In the genomic region with DNA sequence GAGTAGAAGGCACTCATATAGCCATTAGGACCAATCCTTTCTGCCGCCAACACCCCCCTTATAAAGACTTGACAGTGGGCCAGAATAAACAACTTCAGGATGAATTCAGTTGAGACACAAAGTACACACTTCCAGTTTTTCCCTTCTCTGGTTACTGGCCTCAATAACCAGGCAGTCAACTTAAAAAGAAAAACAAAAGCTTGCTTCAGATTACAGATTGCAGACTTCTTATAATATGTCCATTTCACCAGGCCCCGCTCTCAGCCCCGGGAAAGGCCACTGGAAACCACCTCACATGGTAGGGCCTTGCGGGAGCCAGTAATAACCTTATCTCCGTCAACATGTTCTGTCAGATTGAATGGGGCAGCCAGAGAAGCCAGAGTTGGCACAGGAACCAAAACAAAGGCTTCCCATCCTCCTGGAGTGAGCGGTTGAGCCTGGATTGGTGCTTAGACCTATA, we compare ENCODE assay signal across 8 cellular contexts.
DNase-seq lines count a peak whose midpoint lies in the region; ATAC-seq, FAIRE-seq and TF ChIP-seq lines count a peak whose summit lies in the region.

No MANE protein-coding gene starts in this region.

- POLR2A ChIA-PET in HEK293T (lab: Yijun Ruan, JAX) (interaction anchor here (1.0 kb wide), 1 partner anchor 19 kb away, joined by 3 read pairs; no protein-coding TSS in a partner anchor), SK-N-SH (lab: Yijun Ruan, JAX) (no interaction called here)

- H3K9me2 ChIP-seq in SK-N-SH: no peaks in the 10 kb centered on the region

- peak; percentile 20 for DNase-seq in HEK293T (ENCODE audit: extremely low spot score)
- peak; percentile 41 for DNase-seq in SK-N-SH
- no peak for DNase-seq in glutamatergic neuron
- DNase-seq in small intestine: peak; percentile 58
- no peak for DNase-seq in stimulated activated naive CD4-positive, alpha-beta T cell (lab: John Stamatoyannopoulos, UW)
- DNase-seq in GM13977 (ENCODE audit: low spot score): no peak
- no peak for DNase-seq in activated T-helper 2 cell treated with anti-CD3 and anti-CD28 coated beads, Interferon-gamma antibody, Interleukin-2, Interleukin-4, amounts not matched to agents 10 μg/mL and 5 μg/mL and 100 μg/mL, durations not matched to agents 14 hours and 24 hours and 36 hours (ENCODE audit: low spot score)

- TF ChIP-seq EP300 in SK-N-SH (IDR thresholded peaks at IDR 0.05; ENCODE audit: borderline replicate concordance in 1 of 2, low read depth in 1 of 2, low read length in 1 of 2): peak in 1 of 2 experiments; percentile 62; a peak in 2 of 4 replicates

- peaks cover 20% of the 10 kb centered on the region for H3K9me3 Mint-ChIP-seq in glutamatergic neuron (ENCODE audit: unreplicated experiment)
- H3K9me3 Mint-ChIP-seq in activated T-helper 2 cell treated with anti-CD3 and anti-CD28 coated beads, Interferon-gamma antibody, Interleukin-2, Interleukin-4, amounts not matched to agents 10 μg/mL and 5 μg/mL and 100 μg/mL, durations not matched to agents 14 hours and 24 hours and 36 hours: no peaks in the 10 kb centered on the region

- H3K4me1 Mint-ChIP-seq in glutamatergic neuron (ENCODE audit: low read depth, unreplicated experiment): peaks cover 50% of the 10 kb centered on the region
- peaks cover 8% of the 10 kb centered on the region for H3K4me1 Mint-ChIP-seq in activated T-helper 2 cell treated with anti-CD3 and anti-CD28 coated beads, Interferon-gamma antibody, Interleukin-2, Interleukin-4, amounts not matched to agents 10 μg/mL and 5 μg/mL and 100 μg/mL, durations not matched to agents 14 hours and 24 hours and 36 hours (ENCODE audit: low read depth)

- no peak for TF ChIP-seq RAD21 in SK-N-SH (IDR thresholded peaks at IDR 0.05; ENCODE audit: low read length)

- no peak for FAIRE-seq in small intestine (lab: Jason Lieb, UNC)

- H3F3A ChIP-seq in SK-N-SH (replicated peaks; ENCODE audit: insufficient read depth): peaks cover 66% of the 10 kb centered on the region

- H3K4me1 ChIP-seq in SK-N-SH (ENCODE audit: control insufficient read depth in 1 of 2, insufficient read depth in 2 of 2, low read depth in 1 of 2, low read length in 1 of 2) (peaks cover 62 to 64% of the 10 kb centered on the region in 2 experiments), small intestine (ENCODE audit: control insufficient read depth in 2 of 2, insufficient read depth in 1 of 2, low read depth in 1 of 2, low read length in 1 of 2) (peaks cover 0 to 19% of the 10 kb centered on the region in 2 donors)

- H3K27ac Mint-ChIP-seq in glutamatergic neuron (ENCODE audit: unreplicated experiment): peak overlapping the region; percentile 30
- H3K27ac Mint-ChIP-seq in activated T-helper 2 cell treated with anti-CD3 and anti-CD28 coated beads, Interferon-gamma antibody, Interleukin-2, Interleukin-4, amounts not matched to agents 10 μg/mL and 5 μg/mL and 100 μg/mL, durations not matched to agents 14 hours and 24 hours and 36 hours: no peak overlapping the region

- peak overlapping the region; percentile 33; the same call in 1 of the 2 replicates for H3K9ac ChIP-seq in SK-N-SH

- H3K27me3 ChIP-seq in SK-N-SH (ENCODE audit: insufficient read depth) (no peaks in the 10 kb centered on the region), small intestine (ENCODE audit: control insufficient read depth in 2 of 2, insufficient read depth in 2 of 2, low read length in 2 of 2) (no peaks in the 10 kb centered on the region)

- no peak overlapping the region for H3K4me3 Mint-ChIP-seq in glutamatergic neuron (ENCODE audit: unreplicated experiment)
- H3K4me3 Mint-ChIP-seq in activated T-helper 2 cell treated with anti-CD3 and anti-CD28 coated beads, Interferon-gamma antibody, Interleukin-2, Interleukin-4, amounts not matched to agents 10 μg/mL and 5 μg/mL and 100 μg/mL, durations not matched to agents 14 hours and 24 hours and 36 hours (ENCODE audit: low read depth): no peak overlapping the region

- H3K27me3 Mint-ChIP-seq in glutamatergic neuron (ENCODE audit: unreplicated experiment): peaks cover 26% of the 10 kb centered on the region
- peaks cover 8% of the 10 kb centered on the region for H3K27me3 Mint-ChIP-seq in activated T-helper 2 cell treated with anti-CD3 and anti-CD28 coated beads, Interferon-gamma antibody, Interleukin-2, Interleukin-4, amounts not matched to agents 10 μg/mL and 5 μg/mL and 100 μg/mL, durations not matched to agents 14 hours and 24 hours and 36 hours (ENCODE audit: low read depth)

- no peak for TF ChIP-seq CTCF in SK-N-SH (IDR thresholded peaks at IDR 0.05)
- no peak for TF ChIP-seq CTCF in glutamatergic neuron (IDR thresholded peaks at IDR 0.05; ENCODE audit: partially characterized antibody, unreplicated experiment)
- no peak for TF ChIP-seq CTCF in GM13977 (IDR thresholded peaks at IDR 0.05; ENCODE audit: extremely low read depth, insufficient read depth, missing control alignments)

- peaks cover under 1% of the 10 kb centered on the region for H3K36me3 Mint-ChIP-seq in glutamatergic neuron (ENCODE audit: unreplicated experiment)
- H3K36me3 Mint-ChIP-seq in activated T-helper 2 cell treated with anti-CD3 and anti-CD28 coated beads, Interferon-gamma antibody, Interleukin-2, Interleukin-4, amounts not matched to agents 10 μg/mL and 5 μg/mL and 100 μg/mL, durations not matched to agents 14 hours and 24 hours and 36 hours (ENCODE audit: low read depth): no peaks in the 10 kb centered on the region

- ATAC-seq in GM21737 (IDR thresholded peaks at IDR 0.05; ENCODE audit: unreplicated experiment): no peak

- H3K79me2 ChIP-seq in SK-N-SH (ENCODE audit: insufficient read depth): peaks cover 75% of the 10 kb centered on the region

- CTCF ChIA-PET in HEK293T (lab: Yijun Ruan, JAX): no interaction called here
- CTCF ChIA-PET in SK-N-SH (lab: Yijun Ruan, JAX): interaction anchor here (0.8 to 4.9 kb wide), 5 partner anchors 17 to 354 kb away, joined by 3 to 38 read pairs (median 4); no protein-coding TSS in a partner anchor

- H3K36me3 ChIP-seq in SK-N-SH (replicated peaks in 1 of 2; ENCODE audit: control insufficient read depth in 1 of 2, insufficient read depth in 2 of 2, low read length in 1 of 2): peaks cover 0 to 6% of the 10 kb centered on the region in 2 experiments
- no peaks in the 10 kb centered on the region for H3K36me3 ChIP-seq in small intestine (ENCODE audit: control insufficient read depth in 2 of 2, insufficient read depth in 2 of 2, low read length in 2 of 2)

- 31% methylated on average over 5 of the region's 6 CpGs for WGBS in SK-N-SH (ENCODE audit: low lambda C conversion rate)
- 15 to 24% (median 21%) methylated on average over 6 of the region's 6 CpGs for WGBS in small intestine, 3 donors

- intact Hi-C loops in activated T-helper 2 cell treated with anti-CD3 and anti-CD28 coated beads, Interferon-gamma antibody, Interleukin-2, Interleukin-4, amounts not matched to agents 10 μg/mL and 5 μg/mL and 100 μg/mL, durations not matched to agents 14 hours and 24 hours and 36 hours (cut with micrococcal nuclease): no loop called here

- H3K9me3 ChIP-seq in SK-N-SH (no peaks in the 10 kb centered on the region), small intestine (ENCODE audit: control insufficient read depth, low read depth) (no peaks in the 10 kb centered on the region)

- peak overlapping the region; percentile 90 to 100 for H3K27ac ChIP-seq in SK-N-SH (ENCODE audit: low read depth in 2 of 2, low read length in 1 of 2)
- H3K27ac ChIP-seq in small intestine (ENCODE audit: low read depth in 1 of 2, low read length in 1 of 2): peak overlapping the region; percentile 68 to 94

- H3K4me3 ChIP-seq in SK-N-SH (ENCODE audit: low read depth in 2 of 2, low read length in 1 of 2) (no peak overlapping the region), small intestine (ENCODE audit: low read depth in 1 of 2, low read length in 2 of 2) (no peak overlapping the region)

- H3K4me2 ChIP-seq in SK-N-SH: peak overlapping the region; percentile 53

- in situ Hi-C loops in GM13977 (cut with MboI; ENCODE audit: low pct_unique_long_range_greater_than_20kb, low sequenced_read_pairs, unreplicated experiment): no loop called here

- no peaks in the 10 kb centered on the region for H4K20me1 ChIP-seq in SK-N-SH (ENCODE audit: insufficient read depth)

- no peak overlapping the region for H2AFZ ChIP-seq in SK-N-SH (ENCODE audit: low read depth)

TF ChIP-seq in HEK293T, 16 proteins besides CTCF, POLR2A, EP300 and RAD21:
- TF ChIP-seq SP1 (IDR thresholded peaks at IDR 0.05): no peak
- TF ChIP-seq FOXK2 (IDR thresholded peaks at IDR 0.05): no peak
- TF ChIP-seq FOXA1 (IDR thresholded peaks at IDR 0.05): no peak
- no peak for TF ChIP-seq CTBP1 (IDR thresholded peaks at IDR 0.05; ENCODE audit: borderline replicate concordance)
- no peak for TF ChIP-seq LEF1 (IDR thresholded peaks at IDR 0.05; ENCODE audit: borderline replicate concordance)
- no peak for TF ChIP-seq NFRKB (IDR thresholded peaks at IDR 0.05)
- no peak for TF ChIP-seq ELF4 (IDR thresholded peaks at IDR 0.05)
- TF ChIP-seq ZNF384 (IDR thresholded peaks at IDR 0.05): no peak

TF ChIP-seq in SK-N-SH, 30 proteins besides CTCF, POLR2A, EP300 and RAD21:
- TF ChIP-seq POLR2AphosphoS5 (IDR thresholded peaks at IDR 0.05; ENCODE audit: low read depth, low read length) (peak; percentile 5), JUND (IDR thresholded peaks at IDR 0.05) (0 out of 2 replicates have a peak, but pooled peaks have one; percentile 15), TCF12 (IDR thresholded peaks at IDR 0.05) (peak; percentile 63; the same call in 1 of the 2 replicates), NFIC (IDR thresholded peaks at IDR 0.05; ENCODE audit: borderline replicate concordance) (peak; percentile 74; the same call in 1 of the 2 replicates), GABPA (IDR thresholded peaks at IDR 0.05; ENCODE audit: low read depth) (no peak), EZH2phosphoT487 (IDR thresholded peaks at IDR 0.05; ENCODE audit: borderline replicate concordance, low read depth) (no peak)
- TF ChIP-seq, protein P1, sequence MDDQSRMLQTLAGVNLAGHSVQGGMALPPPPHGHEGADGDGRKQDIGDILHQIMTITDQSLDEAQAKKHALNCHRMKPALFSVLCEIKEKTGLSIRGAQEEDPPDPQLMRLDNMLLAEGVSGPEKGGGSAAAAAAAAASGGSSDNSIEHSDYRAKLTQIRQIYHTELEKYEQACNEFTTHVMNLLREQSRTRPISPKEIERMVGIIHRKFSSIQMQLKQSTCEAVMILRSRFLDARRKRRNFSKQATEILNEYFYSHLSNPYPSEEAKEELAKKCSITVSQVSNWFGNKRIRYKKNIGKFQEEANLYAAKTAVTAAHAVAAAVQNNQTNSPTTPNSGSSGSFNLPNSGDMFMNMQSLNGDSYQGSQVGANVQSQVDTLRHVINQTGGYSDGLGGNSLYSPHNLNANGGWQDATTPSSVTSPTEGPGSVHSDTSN (IDR thresholded peaks at IDR 0.05): peak; percentile 33
- TF ChIP-seq, protein P2, sequence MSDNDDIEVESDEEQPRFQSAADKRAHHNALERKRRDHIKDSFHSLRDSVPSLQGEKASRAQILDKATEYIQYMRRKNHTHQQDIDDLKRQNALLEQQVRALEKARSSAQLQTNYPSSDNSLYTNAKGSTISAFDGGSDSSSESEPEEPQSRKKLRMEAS (IDR thresholded peaks at IDR 0.05; ENCODE audit: low read depth): 0 out of 2 replicates have a peak, but pooled peaks have one; percentile 27

Comparison
In these comparisons a context has a peak if more than half of its experiments do, and no peak if none do; other contexts are left out.
1. DNase-seq: peak in HEK293T (single experiment), SK-N-SH (single experiment) and small intestine (single experiment); none in glutamatergic neuron (single experiment), stimulated activated naive CD4-positive, alpha-beta T cell (0 of 6), GM13977 (single experiment) and activated T-helper 2 cell treated with anti-CD3 and anti-CD28 coated beads, Interferon-gamma antibody, Interleukin-2, Interleukin-4, amounts not matched to agents 10 μg/mL and 5 μg/mL and 100 μg/mL, durations not matched to agents 14 hours and 24 hours and 36 hours (single experiment).